8 cellular contexts compared by ENCODE assay signal in the genomic region with DNA sequence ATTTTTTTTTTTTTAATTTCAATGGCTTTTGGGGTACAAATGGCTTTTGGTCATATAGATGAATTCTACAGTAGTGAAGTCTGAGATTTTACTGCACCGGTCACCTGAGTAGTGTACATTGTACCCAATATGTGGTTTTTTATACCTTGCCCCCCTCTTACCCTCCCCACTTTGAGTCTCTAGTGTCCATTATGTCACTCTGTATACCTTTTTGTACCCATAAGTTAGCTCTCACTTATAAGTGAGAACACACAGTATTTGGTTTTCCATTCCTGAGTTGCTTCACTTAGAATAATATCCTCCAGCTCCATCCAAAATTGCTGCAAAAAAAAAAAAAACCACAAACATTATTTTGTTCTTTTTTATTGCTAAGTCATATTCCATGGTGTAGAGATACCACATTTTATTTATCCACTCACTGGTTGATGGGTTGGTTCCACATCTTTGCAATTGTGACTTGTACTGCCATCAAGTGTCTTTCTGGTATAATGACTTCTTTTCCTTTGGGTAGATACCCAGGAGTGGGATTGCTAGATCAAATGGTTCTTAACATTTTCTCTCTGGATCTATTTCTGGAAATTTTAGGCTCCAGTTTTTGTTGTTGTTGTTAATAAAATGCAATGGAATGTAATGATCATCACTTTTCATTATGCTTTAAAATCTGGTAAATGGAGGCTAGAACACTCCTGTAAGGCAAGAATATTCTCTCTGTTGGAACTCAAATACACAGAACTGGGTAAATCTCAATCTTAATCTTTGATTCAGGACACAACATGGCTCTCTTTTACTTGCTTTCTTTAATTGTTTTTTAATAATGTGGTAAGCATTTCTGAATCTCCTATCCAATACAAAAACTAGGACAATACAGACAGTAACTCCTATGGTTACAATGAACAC. TPM values are rescaled to one million over a fixed set of nuclear protein-coding genes. Genes with fewer than 3 reads are reported as not detected.
DNase-seq lines count a peak whose midpoint lies in the region; ATAC-seq, FAIRE-seq and TF ChIP-seq lines count a peak whose summit lies in the region.

No MANE protein-coding gene starts in this region.

- intact Hi-C loops in activated B cell treated with CpG ODN at 0.5 μM for 24 hours (cut with micrococcal nuclease) = loop anchor here (1.0 kb wide), 4 partner anchors 8 to 67 kb away; partner anchors contain the start of gene SLC25A45

- no peak for FAIRE-seq in D721Med (lab: Jason Lieb, UNC)

- POLR2A ChIA-PET in activated B cell treated with CpG ODN at 0.5 μM for 24 hours (lab: Charles Lee) = interaction anchor here (0.6 to 5.0 kb wide), 16 partner anchors 8 to 311 kb away, joined by 3 to 83 read pairs (median 4); partner anchors contain the start of genes MALAT1, NEAT1 and SLC25A45

- DNase-seq in D721Med (ENCODE audit: insufficient read length, low spot score) (no peak), KBM-7 (peak; percentile 66), activated B cell treated with CpG ODN at 0.5 μM for 24 hours (no peak), kidney tubule cell (ENCODE audit: low spot score) (peak; percentile 56), COLO829 (ENCODE audit: low spot score) (no peak), GM19238 (ENCODE audit: insufficient read length, low spot score) (no peak)

- H3K9me3 Mint-ChIP-seq in activated B cell treated with CpG ODN at 0.5 μM for 24 hours = no peaks in the 10 kb centered on the region

- TF ChIP-seq CTCF in D721Med (IDR thresholded peaks at IDR 0.05; ENCODE audit: insufficient read depth, missing control alignments) (peak; percentile 41), activated B cell treated with CpG ODN at 0.5 μM for 24 hours (IDR thresholded peaks at IDR 0.05) (no peak)

- ATAC-seq in activated B cell treated with CpG ODN at 0.5 μM for 24 hours (ENCODE audit: low read depth) (peak; percentile 30), GM18909 (IDR thresholded peaks at IDR 0.05; ENCODE audit: poor library complexity, unreplicated experiment) (no peak), HG03095 (IDR thresholded peaks at IDR 0.05; ENCODE audit: unreplicated experiment) (no peak)

- peaks cover 35% of the 10 kb centered on the region for H3K36me3 Mint-ChIP-seq in activated B cell treated with CpG ODN at 0.5 μM for 24 hours (ENCODE audit: low read depth)

- H3K27ac Mint-ChIP-seq in activated B cell treated with CpG ODN at 0.5 μM for 24 hours = peak overlapping the region; percentile 73

- in situ Hi-C loops in KBM-7 (cut with MboI; ENCODE audit: low pct_unique_long_range_greater_than_20kb, low sequenced_read_pairs) = no loop called here

- CTCF ChIA-PET in activated B cell treated with CpG ODN at 0.5 μM for 24 hours (lab: Charles Lee) = interaction anchor here (0.7 to 1.5 kb wide), 13 partner anchors 9 to 108 kb away, joined by 3 to 15 read pairs (median 4); no protein-coding TSS in a partner anchor

- no peaks in the 10 kb centered on the region for H3K27me3 Mint-ChIP-seq in activated B cell treated with CpG ODN at 0.5 μM for 24 hours

- peaks cover 64% of the 10 kb centered on the region for H3K4me1 Mint-ChIP-seq in activated B cell treated with CpG ODN at 0.5 μM for 24 hours

- H3K4me3 Mint-ChIP-seq in activated B cell treated with CpG ODN at 0.5 μM for 24 hours = no peak overlapping the region

RNA-seq across cellular contexts. Expression of gene NEAT1, which starts 10.3 kb away (rescaled TPM):
- 578 and 699 TPM in 2 replicates for total RNA-seq in activated B cell treated with CpG ODN at 0.5 μM for 24 hours

RNA-seq across cellular contexts. Expression of gene FRMD8, which starts 46.5 kb away (rescaled TPM):
- 68.6 and 70.6 TPM in 2 replicates for total RNA-seq in activated B cell treated with CpG ODN at 0.5 μM for 24 hours

RNA-seq across cellular contexts. Expression of gene SLC25A45, which starts 50.5 kb away (rescaled TPM):
- 11.4 and 12.3 TPM in 2 replicates for total RNA-seq in activated B cell treated with CpG ODN at 0.5 μM for 24 hours

Comparison
In these comparisons a context has a peak if more than half of its experiments do, and no peak if none do; other contexts are left out.
1. DNase-seq: peak in KBM-7 (single experiment) and kidney tubule cell (single experiment); none in D721Med (single experiment), activated B cell treated with CpG ODN at 0.5 μM for 24 hours (single experiment), COLO829 (single experiment) and GM19238 (single experiment).